16 cellular contexts compared by ENCODE assay signal in the genomic region with DNA sequence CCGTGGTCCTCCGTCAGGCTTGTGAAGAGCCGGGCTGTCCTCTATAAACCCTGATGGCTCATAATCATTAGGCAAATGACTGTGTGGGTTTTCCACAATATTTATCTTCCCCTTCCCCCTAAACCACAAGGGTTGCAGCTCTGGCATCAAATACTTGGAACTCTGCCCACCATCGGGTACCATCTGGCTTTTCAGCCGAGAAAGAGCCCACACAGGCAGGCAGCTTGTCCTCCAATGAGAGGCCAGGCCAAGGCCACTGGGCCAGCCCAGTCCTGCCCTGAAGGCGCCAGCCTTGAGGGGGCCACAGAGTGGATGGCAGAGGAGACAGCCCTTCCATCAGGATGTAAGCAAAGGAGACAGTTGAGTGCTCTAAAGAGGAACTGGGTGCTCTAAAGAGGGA. TPM values are rescaled to one million over a fixed set of nuclear protein-coding genes. Genes with fewer than 3 reads are reported as not detected.
DNase-seq lines count a peak whose midpoint lies in the region; TF ChIP-seq lines count a peak whose summit lies in the region.
"Had no signal": no experiment of that assay in that cellular context is flagged by ENCODE, and none has a peak within 500 bp of the region (broad histone marks: within the 10 kb centered on the region; RNA-seq: fewer than 3 reads in every experiment).

No MANE protein-coding gene starts in this region.

- intact Hi-C loops in CD14-positive monocyte (cut with micrococcal nuclease) (loop anchor here in 1 of 2 donors (5.0 kb wide), 1 partner anchor 44 kb away; no protein-coding TSS in a partner anchor), MCF 10A (cut with micrococcal nuclease) (no loop called here)

- BruUV-seq in MCF 10A (replicated peaks; lab: Mats Ljungman, UMichigan): no TSS peak

- H3K36me3 Mint-ChIP-seq in CD14-positive monocyte: peaks cover 63 to 81% of the 10 kb centered on the region in 2 donors
- peaks cover 4% of the 10 kb centered on the region for H3K36me3 Mint-ChIP-seq in MCF 10A (ENCODE audit: insufficient read depth, unreplicated experiment)

- H3K27me3 Mint-ChIP-seq in CD14-positive monocyte (ENCODE audit: low read depth in 3 of 3) (peaks cover 2 to 7% (median 4%) of the 10 kb centered on the region in 3 donors), MCF 10A (ENCODE audit: insufficient read depth, unreplicated experiment) (no peaks in the 10 kb centered on the region)
- H3K27me3 Mint-ChIP-seq: activated naive CD8-positive, alpha-beta T cell treated with anti-CD3 and anti-CD28 coated beads, Interleukin-2, amount 50 U/mL, for 24 hours; stimulated activated naive CD8-positive, alpha-beta T cell treated with anti-CD3 and anti-CD28 coated beads, Interleukin-15, amount 100 ng/mL, for 72 hours had no signal

- H3K9me3 ChIP-seq in SJCRH30 (replicated peaks): no peaks in the 10 kb centered on the region
- H3K9me3 ChIP-seq: pancreas had no signal

- H3K9me3 Mint-ChIP-seq in CD14-positive monocyte (no peaks in the 10 kb centered on the region), MCF 10A (ENCODE audit: unreplicated experiment) (no peaks in the 10 kb centered on the region)
- H3K9me3 Mint-ChIP-seq: activated naive CD8-positive, alpha-beta T cell treated with anti-CD3 and anti-CD28 coated beads, Interleukin-2, amount 50 U/mL, for 24 hours; stimulated activated naive CD8-positive, alpha-beta T cell treated with anti-CD3 and anti-CD28 coated beads, Interleukin-15, amount 100 ng/mL, for 72 hours had no signal

- no peaks in the 10 kb centered on the region for H3K27me3 ChIP-seq in SJCRH30
- H3K27me3 ChIP-seq: pancreas had no signal

- TF ChIP-seq CTCF in CD14-positive monocyte (IDR thresholded peaks at IDR 0.05) (no peak), MCF 10A (IDR thresholded peaks at IDR 0.05; ENCODE audit: unreplicated experiment) (no peak)

- POLR2A ChIA-PET in MCF 10A (lab: Yijun Ruan, JAX): no interaction called here

- no peak overlapping the region for H3K4me3 ChIP-seq in SJCRH30
- H3K4me3 ChIP-seq: pancreas had no signal

- DNase-seq in NCI-H187 (lab: John Stamatoyannopoulos, UW) (peak; percentile 39 to 47), NCI-H187 treated with DMSO at 0.1 percent for 48 hours (lab: John Stamatoyannopoulos, UW) (no peak), NCI-H2171 (lab: John Stamatoyannopoulos, UW) (peak; percentile 91), SJCRH30 (peak; percentile 39 to 41), superior temporal gyrus (ENCODE audit: extremely low spot score) (peak; percentile 51), CD14-positive monocyte (ENCODE audit: low spot score) (no peak), MCF 10A (ENCODE audit: unreplicated experiment) (no peak)
- no peak for DNase-seq in activated CD4-positive, alpha-beta T cell treated with anti-CD3 and anti-CD28 coated beads for 1 hour
- DNase-seq: activated CD4-positive, CD25-positive, alpha-beta regulatory T cell treated with anti-CD3 and anti-CD28 coated beads, Interleukin-2, amount 50 U/mL, for 72 hours; activated naive CD8-positive, alpha-beta T cell treated with anti-CD3 and anti-CD28 coated beads, Interleukin-2, amount 50 U/mL, for 24 hours; activated T-cell treated with anti-CD3 and anti-CD28 coated beads for 4 hours; H7; KG1; pancreas; stimulated activated naive CD8-positive, alpha-beta T cell treated with anti-CD3 and anti-CD28 coated beads, Interleukin-15, amount 100 ng/mL, for 72 hours had no signal

- H3K4me1 Mint-ChIP-seq in CD14-positive monocyte: peaks cover 62% of the 10 kb centered on the region
- no peaks in the 10 kb centered on the region for H3K4me1 Mint-ChIP-seq in MCF 10A (ENCODE audit: insufficient read depth, unreplicated experiment)
- H3K4me1 Mint-ChIP-seq: activated naive CD8-positive, alpha-beta T cell treated with anti-CD3 and anti-CD28 coated beads, Interleukin-2, amount 50 U/mL, for 24 hours; stimulated activated naive CD8-positive, alpha-beta T cell treated with anti-CD3 and anti-CD28 coated beads, Interleukin-15, amount 100 ng/mL, for 72 hours had no signal

- H3K4me3 Mint-ChIP-seq in CD14-positive monocyte (no peak overlapping the region), MCF 10A (ENCODE audit: unreplicated experiment) (no peak overlapping the region)
- H3K4me3 Mint-ChIP-seq: activated naive CD8-positive, alpha-beta T cell treated with anti-CD3 and anti-CD28 coated beads, Interleukin-2, amount 50 U/mL, for 24 hours; stimulated activated naive CD8-positive, alpha-beta T cell treated with anti-CD3 and anti-CD28 coated beads, Interleukin-15, amount 100 ng/mL, for 72 hours had no signal

- H3K27ac ChIP-seq in SJCRH30: no peak overlapping the region
- H3K27ac ChIP-seq: pancreas had no signal

- CTCF ChIA-PET in MCF 10A (lab: Yijun Ruan, JAX): interaction anchor here (0.6 to 1.2 kb wide), 3 partner anchors 17 to 558 kb away, joined by 3 to 5 read pairs (median 4); no protein-coding TSS in a partner anchor

- H3K27ac Mint-ChIP-seq in CD14-positive monocyte (peak overlapping the region in 2 of 7 donors; percentile 13 to 36), MCF 10A (ENCODE audit: low read depth, unreplicated experiment) (no peak overlapping the region)
- H3K27ac Mint-ChIP-seq: activated naive CD8-positive, alpha-beta T cell treated with anti-CD3 and anti-CD28 coated beads, Interleukin-2, amount 50 U/mL, for 24 hours had no signal

- H3K4me1 ChIP-seq in SJCRH30: no peaks in the 10 kb centered on the region
- H3K4me1 ChIP-seq: pancreas had no signal

- H3K36me3 ChIP-seq in SJCRH30: no peaks in the 10 kb centered on the region
- H3K36me3 ChIP-seq: pancreas had no signal

RNA-seq across cellular contexts. Expression of gene NAT9, which starts 31.8 kb away (rescaled TPM):
- 47.7 and 50.1 TPM in 2 replicates for total RNA-seq in SJCRH30 (2014; rRNA removed; shearing (Covaris generic))
- polyA plus RNA-seq in CD14-positive monocyte: 1 to 10 TPM; 7.1 to 7.8 TPM
- total RNA-seq in MCF 10A (2022): 58.1 and 64.8 TPM in 2 replicates

RNA-seq across cellular contexts. Expression of gene GRIN2C, which starts 51.8 kb away (rescaled TPM):
- not detected in 2 replicates for total RNA-seq in SJCRH30 (2014; rRNA removed; shearing (Covaris generic))
- polyA plus RNA-seq in CD14-positive monocyte: not detected
- total RNA-seq in MCF 10A (2022): 0.12 and 0.28 TPM in 2 replicates
- total RNA-seq: H7 had no signal
- polyA plus RNA-seq: keratinocyte had no signal

RNA-seq across cellular contexts. Expression of gene NHERF1, which starts 59.5 kb away (rescaled TPM):
- total RNA-seq in SJCRH30 (2014; rRNA removed; shearing (Covaris generic)): 42.0 and 45.4 TPM in 2 replicates
- polyA plus RNA-seq in CD14-positive monocyte: 100 to 1,000 TPM; 131 to 149 TPM
- total RNA-seq in MCF 10A (2022): 23.9 and 25.3 TPM in 2 replicates

Comparison
In these comparisons a context has a peak if more than half of its experiments do, and no peak if none do; other contexts are left out.
1. DNase-seq: peak in NCI-H187 (2 of 2), NCI-H2171 (single experiment), SJCRH30 (2 of 2) and superior temporal gyrus (single experiment); none in NCI-H187 treated with DMSO at 0.1 percent for 48 hours (single experiment), CD14-positive monocyte (single experiment), activated CD4-positive, alpha-beta T cell treated with anti-CD3 and anti-CD28 coated beads for 1 hour (single experiment) and MCF 10A (single experiment).